In the genomic region with DNA sequence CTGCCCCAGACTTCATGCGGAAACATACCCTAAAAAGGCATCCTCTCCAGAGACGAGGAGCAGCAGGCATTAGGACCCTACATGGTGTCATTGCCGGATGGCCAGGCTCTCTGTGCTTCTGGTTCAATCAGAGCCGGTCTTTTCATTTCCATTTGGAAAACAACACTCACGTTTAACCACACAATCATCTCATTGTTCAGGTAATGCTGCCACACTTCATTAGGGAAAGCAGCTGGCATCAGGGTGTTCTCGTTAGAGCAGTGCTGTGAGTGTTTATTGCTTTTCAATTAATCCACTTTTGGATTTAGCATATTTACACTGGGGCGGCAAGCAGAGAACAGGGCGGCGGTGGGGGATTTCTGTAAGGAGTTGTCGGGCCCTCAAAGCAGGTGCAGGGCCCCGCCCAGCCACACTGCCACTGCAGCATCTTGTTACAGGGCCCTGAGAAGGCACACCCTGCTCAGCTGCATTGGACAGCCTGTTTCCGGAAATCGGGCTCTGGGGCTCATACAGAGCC, we compare ENCODE assay signal across 14 cellular contexts.
A peak's percentile ranks its signal among the peaks of the same experiment; 100 is the strongest.
DNase-seq lines count a peak whose midpoint lies in the region; ATAC-seq and TF ChIP-seq lines count a peak whose summit lies in the region.
"Had no signal": no experiment of that assay in that cellular context is flagged by ENCODE, and none has a peak within 500 bp of the region (broad histone marks: within the 10 kb centered on the region; RNA-seq: fewer than 3 reads in every experiment).

No MANE protein-coding gene starts in this region.

- TF ChIP-seq CTCF in breast epithelium (IDR thresholded peaks at IDR 0.05) = no peak
- no peak for TF ChIP-seq CTCF in mammary epithelial cell (conservative IDR thresholded peaks at IDR 0.05 in 1 of 2, IDR thresholded peaks at IDR 0.05 in 1 of 2; ENCODE audit: extremely low read depth in 1 of 2, insufficient read depth in 1 of 2, low read depth in 1 of 2, low read length in 2 of 2)
- TF ChIP-seq CTCF in lower lobe of right lung (IDR thresholded peaks at IDR 0.05) = no peak
- TF ChIP-seq CTCF in right atrium auricular region (IDR thresholded peaks at IDR 0.05) = no peak

- H3K4me1 ChIP-seq in breast epithelium (no peaks in the 10 kb centered on the region), mammary epithelial cell (ENCODE audit: insufficient read depth, low read length) (no peaks in the 10 kb centered on the region), SJCRH30 (no peaks in the 10 kb centered on the region), lower lobe of right lung (no peaks in the 10 kb centered on the region), right atrium auricular region (no peaks in the 10 kb centered on the region)
- H3K4me1 ChIP-seq: adrenal gland had no signal

- H3K4me1 Mint-ChIP-seq in activated CD4-positive, alpha-beta T cell treated with anti-CD3 and anti-CD28 coated beads, Interleukin-2, amount 10 ng/mL, durations not matched to agents 7 days and 5 days = no peaks in the 10 kb centered on the region

- POLR2A ChIA-PET in activated CD4-positive, alpha-beta T cell treated with anti-CD3 and anti-CD28 coated beads, Interleukin-2, amount 10 ng/mL, durations not matched to agents 7 days and 5 days (lab: Charles Lee) = no interaction called here

- WGBS in mammary epithelial cell (ENCODE audit: low coverage, missing lambda C conversion rate) = 54% methylated on average over 13 of the region's 13 CpGs

- ATAC-seq in lower lobe of right lung = peak; percentile 83 to 87
- ATAC-seq: Panc1 had no signal

- no peaks in the 10 kb centered on the region for H3K36me3 Mint-ChIP-seq in activated CD4-positive, alpha-beta T cell treated with anti-CD3 and anti-CD28 coated beads, Interleukin-2, amount 10 ng/mL, durations not matched to agents 7 days and 5 days (ENCODE audit: low read depth)
- H3K36me3 Mint-ChIP-seq: IgD-negative memory B cell had no signal

- BruUV-seq in mammary epithelial cell (replicated peaks; lab: Mats Ljungman, UMichigan) = no TSS peak

- no peak overlapping the region for H3K4me3 Mint-ChIP-seq in activated CD4-positive, alpha-beta T cell treated with anti-CD3 and anti-CD28 coated beads, Interleukin-2, amount 10 ng/mL, durations not matched to agents 7 days and 5 days

- H3K9me3 ChIP-seq in breast epithelium = no peaks in the 10 kb centered on the region
- no peaks in the 10 kb centered on the region for H3K9me3 ChIP-seq in mammary epithelial cell (replicated peaks; ENCODE audit: insufficient read depth, low read length)
- no peaks in the 10 kb centered on the region for H3K9me3 ChIP-seq in SJCRH30 (replicated peaks)
- no peaks in the 10 kb centered on the region for H3K9me3 ChIP-seq in lower lobe of right lung
- no peaks in the 10 kb centered on the region for H3K9me3 ChIP-seq in right atrium auricular region
- H3K9me3 ChIP-seq: adrenal gland had no signal

- H3K27me3 ChIP-seq in breast epithelium (no peaks in the 10 kb centered on the region), mammary epithelial cell (ENCODE audit: insufficient read depth, low read length) (no peaks in the 10 kb centered on the region), SJCRH30 (no peaks in the 10 kb centered on the region; the same call in 1 of the 2 replicates), lower lobe of right lung (ENCODE audit: low read depth) (no peaks in the 10 kb centered on the region), right atrium auricular region (no peaks in the 10 kb centered on the region)
- H3K27me3 ChIP-seq: adrenal gland had no signal

- no peaks in the 10 kb centered on the region for H3K79me2 ChIP-seq in mammary epithelial cell (ENCODE audit: insufficient read depth, low read length)

- H3K27me3 Mint-ChIP-seq in activated CD4-positive, alpha-beta T cell treated with anti-CD3 and anti-CD28 coated beads, Interleukin-2, amount 10 ng/mL, durations not matched to agents 7 days and 5 days = peaks cover 6% of the 10 kb centered on the region

- H3K9ac ChIP-seq in mammary epithelial cell (ENCODE audit: insufficient read depth, low read length) = no peak overlapping the region

- dilution Hi-C loops in mammary epithelial cell (cut with HindIII; ENCODE audit: low sequenced_read_pairs) = no loop called here

- H3K27ac ChIP-seq in breast epithelium (peak overlapping the region; percentile 20 to 60), mammary epithelial cell (ENCODE audit: insufficient read depth, low read depth, low read length) (no peak overlapping the region), SJCRH30 (no peak overlapping the region), lower lobe of right lung (no peak overlapping the region), right atrium auricular region (no peak overlapping the region)
- H3K27ac ChIP-seq: adrenal gland, epithelial cell of prostate had no signal

- no peak overlapping the region for H3K27ac Mint-ChIP-seq in activated CD4-positive, alpha-beta T cell treated with anti-CD3 and anti-CD28 coated beads, Interleukin-2, amount 10 ng/mL, durations not matched to agents 7 days and 5 days
- H3K27ac Mint-ChIP-seq: IgD-negative memory B cell had no signal

- in situ Hi-C loops in mammary epithelial cell (cut with MboI; ENCODE audit: low sequenced_read_pairs in 2 of 2) = no loop called here

- H4K20me1 ChIP-seq in mammary epithelial cell (ENCODE audit: insufficient read depth, low read length) = no peaks in the 10 kb centered on the region

- H3K36me3 ChIP-seq in breast epithelium = no peaks in the 10 kb centered on the region
- no peaks in the 10 kb centered on the region for H3K36me3 ChIP-seq in mammary epithelial cell (ENCODE audit: insufficient read depth, low read length)
- H3K36me3 ChIP-seq in SJCRH30 = no peaks in the 10 kb centered on the region
- no peaks in the 10 kb centered on the region for H3K36me3 ChIP-seq in lower lobe of right lung
- no peaks in the 10 kb centered on the region for H3K36me3 ChIP-seq in right atrium auricular region
- H3K36me3 ChIP-seq: adrenal gland had no signal

- H3K4me3 ChIP-seq in breast epithelium = no peak overlapping the region
- no peak overlapping the region for H3K4me3 ChIP-seq in mammary epithelial cell (replicated peaks in 1 of 3; ENCODE audit: insufficient read depth in 1 of 3, low read depth in 2 of 3, low read length in 3 of 3)
- no peak overlapping the region for H3K4me3 ChIP-seq in SJCRH30
- no peak overlapping the region for H3K4me3 ChIP-seq in lower lobe of right lung
- no peak overlapping the region for H3K4me3 ChIP-seq in right atrium auricular region
- H3K4me3 ChIP-seq: adrenal gland, lung had no signal

- intact Hi-C loops in breast epithelium (cut with DNase I; ENCODE audit: low total_unique reads) (no loop called here), mammary epithelial cell (cut with micrococcal nuclease) (no loop called here), lower lobe of right lung (cut with DNase I) (no loop called here)

- DNase-seq in breast epithelium (ENCODE audit: low spot score in 2 of 2) = peak; percentile 15 to 18
- no peak for DNase-seq in mammary epithelial cell
- peak; percentile 40 to 66 for DNase-seq in SJCRH30
- peak; percentile 57 for DNase-seq in lower lobe of right lung
- DNase-seq in activated CD4-positive, alpha-beta T cell treated with anti-CD3 and anti-CD28 coated beads, Interleukin-2, amount 10 ng/mL, durations not matched to agents 7 days and 5 days = no peak
- no peak for DNase-seq in SIG-M5 (lab: John Stamatoyannopoulos, UW)
- no peak for DNase-seq in RKO (ENCODE audit: low spot score)
- DNase-seq in right atrium auricular region (ENCODE audit: low spot score) = no peak
- DNase-seq: 8988T, adrenal gland had no signal

- no peak for TF ChIP-seq POLR2A in breast epithelium (IDR thresholded peaks at IDR 0.05)

- peaks cover 6% of the 10 kb centered on the region for H3K9me3 Mint-ChIP-seq in activated CD4-positive, alpha-beta T cell treated with anti-CD3 and anti-CD28 coated beads, Interleukin-2, amount 10 ng/mL, durations not matched to agents 7 days and 5 days

- CTCF ChIA-PET in mammary epithelial cell (lab: Charles Lee; ENCODE audit: low non-redundant PET) = no interaction called here
- CTCF ChIA-PET in activated CD4-positive, alpha-beta T cell treated with anti-CD3 and anti-CD28 coated beads, Interleukin-2, amount 10 ng/mL, durations not matched to agents 7 days and 5 days (lab: Charles Lee) = no interaction called here

- H3K4me2 ChIP-seq in mammary epithelial cell (ENCODE audit: insufficient read depth, low read depth, low read length) = no peak overlapping the region

- no peak overlapping the region for H2AFZ ChIP-seq in mammary epithelial cell (ENCODE audit: low read depth, low read length)

Comparison
In these comparisons a context has a peak if more than half of its experiments do, and no peak if none do; other contexts are left out.
1. DNase-seq: peak in breast epithelium (2 of 2), SJCRH30 (2 of 2) and lower lobe of right lung (single experiment); none in mammary epithelial cell (single experiment), activated CD4-positive, alpha-beta T cell treated with anti-CD3 and anti-CD28 coated beads, Interleukin-2, amount 10 ng/mL, durations not matched to agents 7 days and 5 days (single experiment), SIG-M5 (single experiment), RKO (single experiment) and right atrium auricular region (single experiment).
2. H3K27ac ChIP-seq: peak in breast epithelium (2 of 2); none in mammary epithelial cell (single experiment), SJCRH30 (single experiment), lower lobe of right lung (single experiment) and right atrium auricular region (0 of 2).